Comparison of ENCODE assay signal across 28 cellular contexts in genomic region chr20:49496526-49497216, GRCh38. TPM values are rescaled to one million over a fixed set of nuclear protein-coding genes. Genes with fewer than 3 reads are reported as not detected.
"Had no signal": no experiment of that assay in that cellular context is flagged by ENCODE, and none has a peak within 500 bp of the region (broad histone marks: within the 10 kb centered on the region; RNA-seq: fewer than 3 reads in every experiment).

No MANE protein-coding gene starts in this region.

- H3K9me3 Mint-ChIP-seq: activated CD8-positive, alpha-beta T cell treated with anti-CD3 and anti-CD28 coated beads for 36 hours; dendritic cell treated with granulocyte-macrophage colony-stimulating factor and Interleukin-4, amounts not matched to agents 40 ng/mL and 50 ng/mL, for 4 days; nephron had no signal

- H3K79me2 ChIP-seq: parathyroid adenoma had no signal

- DNase-seq: activated CD4-positive, alpha-beta T cell treated with anti-CD3 and anti-CD28 coated beads, Interleukin-2, amount 10 ng/mL, durations not matched to agents 24 days and 14 days; activated CD8-positive, alpha-beta memory T cell treated with anti-CD3 and anti-CD28 coated beads, Interleukin-2, amount 10 ng/mL, durations not matched to agents 7 days and 5 days; activated CD8-positive, alpha-beta T cell treated with anti-CD3 and anti-CD28 coated beads for 36 hours; activated effector memory CD4-positive, alpha-beta T cell treated with anti-CD3 and anti-CD28 coated beads, Interleukin-2, amount 50 U/mL, for 16 hours; activated naive CD4-positive, alpha-beta T cell treated with anti-CD3 and anti-CD28 coated beads, Interleukin-2, amount 50 U/mL, for 16 hours; activated naive CD8-positive, alpha-beta T cell treated with anti-CD3 and anti-CD28 coated beads, Interleukin-2, amount 50 U/mL, for 24 hours; activated T-cell treated with anti-CD3 and anti-CD28 coated beads for 4 hours; anterior cingulate cortex; body of pancreas; effector CD8-positive, alpha-beta T cell; hypothalamus; left ventricle myocardium superior; mammary epithelial cell; right cardiac atrium; stimulated activated CD4-positive, alpha-beta T cell treated with anti-CD3 and anti-CD28 coated beads, Interleukin-2, amount 100 ng/mL, for 24 hours; stomach; testis; trophoblast cell had no signal

- H3K4me1 ChIP-seq: body of pancreas, parathyroid adenoma, stomach, testis, vagina had no signal

- H3K4me3 ChIP-seq: body of pancreas, cardiac muscle cell, skin epidermis, stomach, testis, vagina had no signal

- H3K9me3 ChIP-seq: body of pancreas, stomach, testis, vagina had no signal

- H3K36me3 ChIP-seq: cardiac muscle cell, stomach, vagina had no signal

- H3K27ac Mint-ChIP-seq: activated CD4-positive, alpha-beta T cell treated with anti-CD3 and anti-CD28 coated beads, Interleukin-2, amount 10 ng/mL, durations not matched to agents 24 days and 14 days; activated CD8-positive, alpha-beta memory T cell treated with anti-CD3 and anti-CD28 coated beads, Interleukin-2, amount 10 ng/mL, durations not matched to agents 7 days and 5 days; activated CD8-positive, alpha-beta T cell treated with anti-CD3 and anti-CD28 coated beads for 36 hours; activated naive CD8-positive, alpha-beta T cell treated with anti-CD3 and anti-CD28 coated beads, Interleukin-2, amount 50 U/mL, for 24 hours; dendritic cell treated with granulocyte-macrophage colony-stimulating factor and Interleukin-4, amounts not matched to agents 40 ng/mL and 50 ng/mL, for 4 days; mesothelial cell of epicardium; nephron; stimulated activated effector memory CD8-positive, alpha-beta T cell treated with anti-CD3 and anti-CD28 coated beads, Interleukin-12 subunit alpha, Interleukin-12 subunit beta, amount 100 ng/mL, for 72 hours had no signal

- H3K9ac ChIP-seq: parathyroid adenoma had no signal

- H3K4me3 Mint-ChIP-seq: activated CD4-positive, alpha-beta T cell treated with anti-CD3 and anti-CD28 coated beads, Interleukin-2, amount 10 ng/mL, durations not matched to agents 24 days and 14 days; activated CD8-positive, alpha-beta memory T cell treated with anti-CD3 and anti-CD28 coated beads, Interleukin-2, amount 10 ng/mL, durations not matched to agents 7 days and 5 days; activated CD8-positive, alpha-beta T cell treated with anti-CD3 and anti-CD28 coated beads for 36 hours; activated naive CD8-positive, alpha-beta T cell treated with anti-CD3 and anti-CD28 coated beads, Interleukin-2, amount 50 U/mL, for 24 hours; dendritic cell treated with granulocyte-macrophage colony-stimulating factor and Interleukin-4, amounts not matched to agents 40 ng/mL and 50 ng/mL, for 4 days; mesothelial cell of epicardium; nephron; stimulated activated effector memory CD8-positive, alpha-beta T cell treated with anti-CD3 and anti-CD28 coated beads, Interleukin-12 subunit alpha, Interleukin-12 subunit beta, amount 100 ng/mL, for 72 hours had no signal

- H3K36me3 Mint-ChIP-seq: activated CD8-positive, alpha-beta memory T cell treated with anti-CD3 and anti-CD28 coated beads, Interleukin-2, amount 10 ng/mL, durations not matched to agents 7 days and 5 days; mesothelial cell of epicardium; stimulated activated effector memory CD8-positive, alpha-beta T cell treated with anti-CD3 and anti-CD28 coated beads, Interleukin-12 subunit alpha, Interleukin-12 subunit beta, amount 100 ng/mL, for 72 hours had no signal

- H3K27me3 ChIP-seq: body of pancreas, cardiac muscle cell, testis, vagina had no signal

- H3K4me1 Mint-ChIP-seq: activated CD4-positive, alpha-beta T cell treated with anti-CD3 and anti-CD28 coated beads, Interleukin-2, amount 10 ng/mL, durations not matched to agents 24 days and 14 days; activated CD8-positive, alpha-beta memory T cell treated with anti-CD3 and anti-CD28 coated beads, Interleukin-2, amount 10 ng/mL, durations not matched to agents 7 days and 5 days; activated naive CD8-positive, alpha-beta T cell treated with anti-CD3 and anti-CD28 coated beads, Interleukin-2, amount 50 U/mL, for 24 hours; mesothelial cell of epicardium; stimulated activated effector memory CD8-positive, alpha-beta T cell treated with anti-CD3 and anti-CD28 coated beads, Interleukin-12 subunit alpha, Interleukin-12 subunit beta, amount 100 ng/mL, for 72 hours had no signal

- ATAC-seq: activated CD4-positive, CD25-positive, alpha-beta regulatory T cell treated with anti-CD3 and anti-CD28 coated beads, Interleukin-2, amount 50 U/mL, for 24 hours; activated CD8-positive, alpha-beta memory T cell treated with anti-CD3 and anti-CD28 coated beads, Interleukin-2, amount 10 ng/mL, durations not matched to agents 7 days and 5 days; activated CD8-positive, alpha-beta T cell treated with anti-CD3 and anti-CD28 coated beads for 36 hours; activated naive CD8-positive, alpha-beta T cell treated with anti-CD3 and anti-CD28 coated beads, Interleukin-2, amount 50 U/mL, for 24 hours; body of pancreas; left ventricle myocardium superior; right cardiac atrium; stimulated activated effector memory CD8-positive, alpha-beta T cell treated with anti-CD3 and anti-CD28 coated beads, Interleukin-12 subunit alpha, Interleukin-12 subunit beta, amount 100 ng/mL, for 72 hours had no signal

- H2AFZ ChIP-seq: parathyroid adenoma had no signal

- H3K27ac ChIP-seq: body of pancreas, cardiac muscle cell, parathyroid adenoma, skin epidermis, stomach, testis, vagina, VCaP had no signal

RNA-seq across cellular contexts. Expression of gene KCNB1, which starts 14.2 kb away (rescaled TPM):
- total RNA-seq: activated CD8-positive, alpha-beta T cell treated with anti-CD3 and anti-CD28 coated beads for 36 hours had no signal
